Comparison of ENCODE assay signal across 15 cellular contexts in genomic region chr11:16148301-16148787, GRCh38.
A peak's percentile ranks its signal among the peaks of the same experiment; 100 is the strongest.
DNase-seq lines count a peak whose midpoint lies in the region; ATAC-seq, FAIRE-seq and TF ChIP-seq lines count a peak whose summit lies in the region.
"Had no signal": no experiment of that assay in that cellular context is flagged by ENCODE, and none has a peak within 500 bp of the region (broad histone marks: within the 10 kb centered on the region; RNA-seq: fewer than 3 reads in every experiment).

No MANE protein-coding gene starts in this region.

- H3K27me3 ChIP-seq in astrocyte (ENCODE audit: insufficient read depth, low read length) (no peaks in the 10 kb centered on the region), psoas muscle (ENCODE audit: insufficient read depth in 3 of 3, low read length in 2 of 3) (no peaks in the 10 kb centered on the region), colonic mucosa (no peaks in the 10 kb centered on the region)
- H3K27me3 ChIP-seq: Peyer's patch had no signal

- H3K9me3 ChIP-seq in HEK293 (ENCODE audit: control insufficient read depth, insufficient read depth, low read depth, low read length) (no peaks in the 10 kb centered on the region), astrocyte (ENCODE audit: insufficient read depth, low read depth, low read length) (no peaks in the 10 kb centered on the region), psoas muscle (peaks cover 3% of the 10 kb centered on the region), colonic mucosa (no peaks in the 10 kb centered on the region)
- H3K9me3 ChIP-seq: Peyer's patch had no signal

- H2AFZ ChIP-seq in astrocyte (ENCODE audit: low read depth, low read length): no peak overlapping the region

- CTCF ChIA-PET in HEK293 (lab: Yijun Ruan, JAX): interaction anchor here (0.6 kb wide), 1 partner anchor 427 kb away, joined by 4 read pairs; no protein-coding TSS in a partner anchor

- H3K9me3 Mint-ChIP-seq in astrocyte (ENCODE audit: unreplicated experiment): no peaks in the 10 kb centered on the region

- DNase-seq in astrocyte (ENCODE audit: low read depth) (no peak), left ventricle myocardium superior (no peak), psoas muscle (no peak), Kasumi-1 (lab: John Stamatoyannopoulos, UW) (no peak), colonic mucosa (no peak), DMS79 treated with DMSO at 0.1 percent for 48 hours (lab: John Stamatoyannopoulos, UW) (no peak), GM12892 (ENCODE audit: insufficient read length) (no peak)
- DNase-seq: activated CD4-positive, alpha-beta T cell treated with anti-CD3 and anti-CD28 coated beads, Interleukin-2, amount 50 U/mL, for 1 hour; DMS53; effector CD8-positive, alpha-beta T cell; NCI-H1048; NCI-H446 treated with DMSO at 0.1 percent for 48 hours; Peyer's patch had no signal

- 0 out of 2 replicates have a peak overlapping the region, but pooled peaks have one; percentile 0 for H3K27ac ChIP-seq in HEK293 (ENCODE audit: extremely low read depth, low read depth, low read length)
- no peak overlapping the region for H3K27ac ChIP-seq in astrocyte (ENCODE audit: low read depth, low read length)
- H3K27ac ChIP-seq in psoas muscle: peak overlapping the region; percentile 19
- H3K27ac ChIP-seq in colonic mucosa: no peak overlapping the region
- H3K27ac ChIP-seq: Peyer's patch had no signal

- peak; percentile 78 for ATAC-seq in left ventricle myocardium superior
- peak in 1 of 4 donors; percentile 21 for ATAC-seq in psoas muscle
- ATAC-seq: activated T-helper 17 cell treated with anti-CD3 and anti-CD28 coated beads, Interleukin-2, amount 50 U/mL, for 72 hours had no signal

- intact Hi-C loops in left ventricle myocardium superior (cut with micrococcal nuclease) (no loop called here), psoas muscle (cut with DNase I) (no loop called here), colonic mucosa (cut with DNase I) (no loop called here)

- H3K27me3 Mint-ChIP-seq in astrocyte (ENCODE audit: low read depth, unreplicated experiment): no peaks in the 10 kb centered on the region
- H3K27me3 Mint-ChIP-seq: activated T-helper 17 cell treated with anti-CD3 and anti-CD28 coated beads, Interleukin-2, amount 50 U/mL, for 72 hours had no signal

- FAIRE-seq in astrocyte (lab: Jason Lieb, UNC) (no peak), GM12892 (lab: Jason Lieb, UNC) (no peak)

- no peak for TF ChIP-seq POLR2A in GM12892 (IDR thresholded peaks at IDR 0.05; ENCODE audit: low read depth, low read length)

- H3K4me3 Mint-ChIP-seq in astrocyte (ENCODE audit: unreplicated experiment): peak overlapping the region; percentile 60
- H3K4me3 Mint-ChIP-seq: activated T-helper 17 cell treated with anti-CD3 and anti-CD28 coated beads, Interleukin-2, amount 50 U/mL, for 72 hours had no signal

- peaks cover 2% of the 10 kb centered on the region for H3K36me3 Mint-ChIP-seq in astrocyte (ENCODE audit: low read depth, unreplicated experiment)

- peak overlapping the region; percentile 52 for H3K4me2 ChIP-seq in astrocyte (ENCODE audit: low read length)

- H3K79me2 ChIP-seq in astrocyte (ENCODE audit: insufficient read depth, low read length): no peaks in the 10 kb centered on the region

- H3K27ac Mint-ChIP-seq in astrocyte (ENCODE audit: unreplicated experiment): peak overlapping the region; percentile 67
- H3K27ac Mint-ChIP-seq: activated T-helper 17 cell treated with anti-CD3 and anti-CD28 coated beads, Interleukin-2, amount 50 U/mL, for 72 hours had no signal

- H3K4me3 ChIP-seq in HEK293 (ENCODE audit: low read depth, low read length): no peak overlapping the region
- H3K4me3 ChIP-seq in astrocyte (ENCODE audit: insufficient read depth, low read depth, low read length): no peak overlapping the region
- H3K4me3 ChIP-seq in psoas muscle: no peak overlapping the region
- no peak overlapping the region for H3K4me3 ChIP-seq in colonic mucosa
- H3K4me3 ChIP-seq: Peyer's patch had no signal

- POLR2A ChIA-PET in HEK293 (lab: Yijun Ruan, JAX): no interaction called here

- H3K4me1 Mint-ChIP-seq in astrocyte (ENCODE audit: low read depth, unreplicated experiment): peaks cover 18% of the 10 kb centered on the region
- H3K4me1 Mint-ChIP-seq: activated T-helper 17 cell treated with anti-CD3 and anti-CD28 coated beads, Interleukin-2, amount 50 U/mL, for 72 hours had no signal

- WGBS in psoas muscle, 3 donors: 34 to 49% (median 34%) methylated on average over 8 of the region's 8 CpGs

- H3K4me1 ChIP-seq in HEK293 (ENCODE audit: control insufficient read depth, insufficient read depth, low read length) (no peaks in the 10 kb centered on the region; the same call in none of the 2 replicates), astrocyte (ENCODE audit: insufficient read depth, low read length) (no peaks in the 10 kb centered on the region), psoas muscle (peaks cover 28% of the 10 kb centered on the region), colonic mucosa (no peaks in the 10 kb centered on the region)
- H3K4me1 ChIP-seq: Peyer's patch had no signal

- H4K20me1 ChIP-seq in astrocyte (ENCODE audit: insufficient read depth, low read length): no peaks in the 10 kb centered on the region

- TF ChIP-seq CTCF in HEK293 (tag by site-specific recombination; IDR thresholded peaks at IDR 0.05) (no peak), astrocyte (IDR thresholded peaks at IDR 0.05; ENCODE audit: insufficient read depth, low read depth, low read length) (no peak), psoas muscle (IDR thresholded peaks at IDR 0.05) (no peak), colonic mucosa (IDR thresholded peaks at IDR 0.05) (no peak)

- no peaks in the 10 kb centered on the region for H3K36me3 ChIP-seq in HEK293 (ENCODE audit: control insufficient read depth in 2 of 2, insufficient read depth in 1 of 2, low read length in 2 of 2)
- H3K36me3 ChIP-seq in astrocyte (ENCODE audit: insufficient read depth, low read length): no peaks in the 10 kb centered on the region
- H3K36me3 ChIP-seq in psoas muscle (ENCODE audit: insufficient read depth in 1 of 2, low read depth in 1 of 2): no peaks in the 10 kb centered on the region
- no peaks in the 10 kb centered on the region for H3K36me3 ChIP-seq in colonic mucosa
- H3K36me3 ChIP-seq: Peyer's patch had no signal

- no peak overlapping the region for H3K9ac ChIP-seq in astrocyte (ENCODE audit: low read length)
- H3K9ac ChIP-seq in colonic mucosa (ENCODE audit: low read depth in 2 of 2, low read length in 2 of 2): no peak overlapping the region

TF ChIP-seq in HEK293, 187 proteins besides CTCF, POLR2A, EP300 and RAD21 (continues in another document):
- TF ChIP-seq ZIC2 (tag by site-specific recombination; IDR thresholded peaks at IDR 0.05): no peak
- TF ChIP-seq ZNF555 (tag by site-specific recombination; conservative IDR thresholded peaks at IDR 0.05): no peak
- TF ChIP-seq, protein P1, sequence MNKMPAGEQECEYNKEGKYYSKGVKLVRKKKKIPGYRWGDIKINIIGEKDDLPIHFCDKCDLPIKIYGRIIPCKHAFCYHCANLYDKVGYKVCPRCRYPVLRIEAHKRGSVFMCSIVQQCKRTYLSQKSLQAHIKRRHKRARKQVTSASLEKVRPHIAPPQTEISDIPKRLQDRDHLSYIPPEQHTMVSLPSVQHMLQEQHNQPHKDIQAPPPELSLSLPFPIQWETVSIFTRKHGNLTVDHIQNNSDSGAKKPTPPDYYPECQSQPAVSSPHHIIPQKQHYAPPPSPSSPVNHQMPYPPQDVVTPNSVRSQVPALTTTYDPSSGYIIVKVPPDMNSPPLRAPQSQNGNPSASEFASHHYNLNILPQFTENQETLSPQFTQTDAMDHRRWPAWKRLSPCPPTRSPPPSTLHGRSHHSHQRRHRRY (tag by site-specific recombination; IDR thresholded peaks at IDR 0.05): no peak
- peak; percentile 57; the same call in 1 of the 2 replicates for TF ChIP-seq ZBTB48 (tag by site-specific recombination; IDR thresholded peaks at IDR 0.05)
- peak; percentile 71 for TF ChIP-seq ZNF335 (tag by site-specific recombination; conservative IDR thresholded peaks at IDR 0.05)
- TF ChIP-seq ZFHX2 (tag by site-specific recombination; conservative IDR thresholded peaks at IDR 0.05): peak; percentile 87
- TF ChIP-seq ZBTB21 (tag by site-specific recombination; IDR thresholded peaks at IDR 0.05): no peak
- peak; percentile 48 for TF ChIP-seq ZBTB8A (tag by site-specific recombination; IDR thresholded peaks at IDR 0.05)
- TF ChIP-seq, protein P2, sequence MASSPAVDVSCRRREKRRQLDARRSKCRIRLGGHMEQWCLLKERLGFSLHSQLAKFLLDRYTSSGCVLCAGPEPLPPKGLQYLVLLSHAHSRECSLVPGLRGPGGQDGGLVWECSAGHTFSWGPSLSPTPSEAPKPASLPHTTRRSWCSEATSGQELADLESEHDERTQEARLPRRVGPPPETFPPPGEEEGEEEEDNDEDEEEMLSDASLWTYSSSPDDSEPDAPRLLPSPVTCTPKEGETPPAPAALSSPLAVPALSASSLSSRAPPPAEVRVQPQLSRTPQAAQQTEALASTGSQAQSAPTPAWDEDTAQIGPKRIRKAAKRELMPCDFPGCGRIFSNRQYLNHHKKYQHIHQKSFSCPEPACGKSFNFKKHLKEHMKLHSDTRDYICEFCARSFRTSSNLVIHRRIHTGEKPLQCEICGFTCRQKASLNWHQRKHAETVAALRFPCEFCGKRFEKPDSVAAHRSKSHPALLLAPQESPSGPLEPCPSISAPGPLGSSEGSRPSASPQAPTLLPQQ (tag by site-specific recombination; IDR thresholded peaks at IDR 0.05): 0 out of 2 replicates have a peak, but pooled peaks have one; percentile 43
- no peak for TF ChIP-seq ZFP69B (tag by site-specific recombination; IDR thresholded peaks at IDR 0.05)
- no peak for TF ChIP-seq ZNF785 (tag by site-specific recombination; IDR thresholded peaks at IDR 0.05)
- TF ChIP-seq, protein P3, sequence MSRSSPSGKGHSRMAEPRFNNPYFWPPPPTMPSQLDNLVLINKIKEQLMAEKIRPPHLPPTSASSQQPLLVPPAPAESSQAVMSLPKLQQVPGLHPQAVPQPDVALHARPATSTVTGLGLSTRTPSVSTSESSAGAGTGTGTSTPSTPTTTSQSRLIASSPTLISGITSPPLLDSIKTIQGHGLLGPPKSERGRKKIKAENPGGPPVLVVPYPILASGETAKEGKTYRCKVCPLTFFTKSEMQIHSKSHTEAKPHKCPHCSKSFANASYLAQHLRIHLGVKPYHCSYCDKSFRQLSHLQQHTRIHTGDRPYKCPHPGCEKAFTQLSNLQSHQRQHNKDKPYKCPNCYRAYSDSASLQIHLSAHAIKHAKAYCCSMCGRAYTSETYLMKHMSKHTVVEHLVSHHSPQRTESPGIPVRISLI (tag by site-specific recombination; IDR thresholded peaks at IDR 0.05): 0 out of 2 replicates have a peak, but pooled peaks have one; percentile 38
- TF ChIP-seq ZNF561 (tag by site-specific recombination; IDR thresholded peaks at IDR 0.05; ENCODE audit: borderline replicate concordance): peak; percentile 67; the same call in 1 of the 2 replicates
- TF ChIP-seq ZNF121 (tag by site-specific recombination; IDR thresholded peaks at IDR 0.05): no peak
- no peak for TF ChIP-seq YY2 (tag by site-specific recombination; IDR thresholded peaks at IDR 0.05)
- TF ChIP-seq OSR2 (tag by site-specific recombination; IDR thresholded peaks at IDR 0.05): no peak
- no peak for TF ChIP-seq ZNF354C (tag by site-specific recombination; IDR thresholded peaks at IDR 0.05; ENCODE audit: borderline replicate concordance, low read depth)

Comparison
In these comparisons a context has a peak if more than half of its experiments do, and no peak if none do; other contexts are left out.
1. H3K27ac ChIP-seq: peak in HEK293 (single experiment) and psoas muscle (single experiment); none in astrocyte (single experiment) and colonic mucosa (single experiment).